In the genomic region with DNA sequence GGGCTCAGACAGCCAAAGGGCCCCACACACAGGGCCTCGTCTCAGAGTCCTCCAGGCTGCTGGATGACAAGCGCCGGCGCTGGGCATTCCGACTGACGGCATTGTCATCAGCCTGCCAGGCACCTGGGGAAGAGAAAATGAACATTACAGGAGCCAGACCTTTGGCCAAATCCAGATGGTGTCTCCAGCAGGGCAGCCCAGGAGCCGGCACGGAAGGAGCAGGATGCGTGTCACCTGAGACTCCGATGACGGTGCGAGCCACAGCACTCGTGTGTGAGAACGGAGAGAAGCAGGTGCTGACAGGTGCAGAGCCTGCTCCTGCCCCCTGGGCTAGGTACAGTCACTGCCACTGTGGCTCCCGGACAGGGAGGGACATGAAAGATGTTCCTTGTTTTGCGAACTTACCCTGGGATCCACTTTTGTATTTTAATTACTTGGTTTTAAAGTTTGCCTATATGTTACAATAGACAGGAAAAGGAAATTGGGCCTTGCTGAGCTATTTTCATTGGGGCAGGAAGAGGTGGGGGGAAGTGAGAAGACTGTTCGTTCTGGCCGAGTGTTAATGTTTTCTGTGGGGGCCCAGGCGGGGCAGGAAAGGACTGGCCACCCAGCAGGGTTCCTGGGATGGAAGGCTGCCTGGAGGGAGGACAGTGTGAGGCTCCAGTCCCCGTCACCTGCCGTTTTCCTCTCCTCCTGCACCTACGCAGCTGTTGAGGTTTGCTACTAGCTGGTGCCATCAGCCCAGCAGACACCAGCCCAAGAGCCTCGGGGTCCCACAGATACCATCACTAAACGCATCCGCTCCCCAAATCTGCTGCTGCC, we compare ENCODE assay signal across 1 cellular context.
TF ChIP-seq lines count a peak whose summit lies in the region.

No MANE protein-coding gene starts in this region.

TF ChIP-seq in SK-N-SH, 30 proteins besides CTCF, POLR2A, EP300 and RAD21 (continued from another document):
- TF ChIP-seq, protein P1, sequence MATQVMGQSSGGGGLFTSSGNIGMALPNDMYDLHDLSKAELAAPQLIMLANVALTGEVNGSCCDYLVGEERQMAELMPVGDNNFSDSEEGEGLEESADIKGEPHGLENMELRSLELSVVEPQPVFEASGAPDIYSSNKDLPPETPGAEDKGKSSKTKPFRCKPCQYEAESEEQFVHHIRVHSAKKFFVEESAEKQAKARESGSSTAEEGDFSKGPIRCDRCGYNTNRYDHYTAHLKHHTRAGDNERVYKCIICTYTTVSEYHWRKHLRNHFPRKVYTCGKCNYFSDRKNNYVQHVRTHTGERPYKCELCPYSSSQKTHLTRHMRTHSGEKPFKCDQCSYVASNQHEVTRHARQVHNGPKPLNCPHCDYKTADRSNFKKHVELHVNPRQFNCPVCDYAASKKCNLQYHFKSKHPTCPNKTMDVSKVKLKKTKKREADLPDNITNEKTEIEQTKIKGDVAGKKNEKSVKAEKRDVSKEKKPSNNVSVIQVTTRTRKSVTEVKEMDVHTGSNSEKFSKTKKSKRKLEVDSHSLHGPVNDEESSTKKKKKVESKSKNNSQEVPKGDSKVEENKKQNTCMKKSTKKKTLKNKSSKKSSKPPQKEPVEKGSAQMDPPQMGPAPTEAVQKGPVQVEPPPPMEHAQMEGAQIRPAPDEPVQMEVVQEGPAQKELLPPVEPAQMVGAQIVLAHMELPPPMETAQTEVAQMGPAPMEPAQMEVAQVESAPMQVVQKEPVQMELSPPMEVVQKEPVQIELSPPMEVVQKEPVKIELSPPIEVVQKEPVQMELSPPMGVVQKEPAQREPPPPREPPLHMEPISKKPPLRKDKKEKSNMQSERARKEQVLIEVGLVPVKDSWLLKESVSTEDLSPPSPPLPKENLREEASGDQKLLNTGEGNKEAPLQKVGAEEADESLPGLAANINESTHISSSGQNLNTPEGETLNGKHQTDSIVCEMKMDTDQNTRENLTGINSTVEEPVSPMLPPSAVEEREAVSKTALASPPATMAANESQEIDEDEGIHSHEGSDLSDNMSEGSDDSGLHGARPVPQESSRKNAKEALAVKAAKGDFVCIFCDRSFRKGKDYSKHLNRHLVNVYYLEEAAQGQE (IDR thresholded peaks at IDR 0.05; ENCODE audit: low read depth, low read length): no peak
- no peak for TF ChIP-seq FOXJ3 (CRISPR knock-in tag; IDR thresholded peaks at IDR 0.05)
- TF ChIP-seq SMC3 (IDR thresholded peaks at IDR 0.05; ENCODE audit: low read depth, low read length): no peak
- TF ChIP-seq, protein P2, sequence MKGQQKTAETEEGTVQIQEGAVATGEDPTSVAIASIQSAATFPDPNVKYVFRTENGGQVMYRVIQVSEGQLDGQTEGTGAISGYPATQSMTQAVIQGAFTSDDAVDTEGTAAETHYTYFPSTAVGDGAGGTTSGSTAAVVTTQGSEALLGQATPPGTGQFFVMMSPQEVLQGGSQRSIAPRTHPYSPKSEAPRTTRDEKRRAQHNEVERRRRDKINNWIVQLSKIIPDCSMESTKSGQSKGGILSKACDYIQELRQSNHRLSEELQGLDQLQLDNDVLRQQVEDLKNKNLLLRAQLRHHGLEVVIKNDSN (IDR thresholded peaks at IDR 0.05; ENCODE audit: borderline replicate concordance, low read depth): no peak
- TF ChIP-seq JUND (IDR thresholded peaks at IDR 0.05): no peak
- TF ChIP-seq FOSL2 (IDR thresholded peaks at IDR 0.05; ENCODE audit: borderline replicate concordance, low read depth): no peak
- TF ChIP-seq, protein P3, sequence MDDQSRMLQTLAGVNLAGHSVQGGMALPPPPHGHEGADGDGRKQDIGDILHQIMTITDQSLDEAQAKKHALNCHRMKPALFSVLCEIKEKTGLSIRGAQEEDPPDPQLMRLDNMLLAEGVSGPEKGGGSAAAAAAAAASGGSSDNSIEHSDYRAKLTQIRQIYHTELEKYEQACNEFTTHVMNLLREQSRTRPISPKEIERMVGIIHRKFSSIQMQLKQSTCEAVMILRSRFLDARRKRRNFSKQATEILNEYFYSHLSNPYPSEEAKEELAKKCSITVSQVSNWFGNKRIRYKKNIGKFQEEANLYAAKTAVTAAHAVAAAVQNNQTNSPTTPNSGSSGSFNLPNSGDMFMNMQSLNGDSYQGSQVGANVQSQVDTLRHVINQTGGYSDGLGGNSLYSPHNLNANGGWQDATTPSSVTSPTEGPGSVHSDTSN (IDR thresholded peaks at IDR 0.05): no peak
- no peak for TF ChIP-seq ELF1 (IDR thresholded peaks at IDR 0.05)
- no peak for TF ChIP-seq YY1 (IDR thresholded peaks at IDR 0.05; ENCODE audit: low read depth)
- TF ChIP-seq EZH2phosphoT487 (IDR thresholded peaks at IDR 0.05; ENCODE audit: borderline replicate concordance, low read depth): no peak
